8 cellular contexts compared by ENCODE assay signal in the genomic region with DNA sequence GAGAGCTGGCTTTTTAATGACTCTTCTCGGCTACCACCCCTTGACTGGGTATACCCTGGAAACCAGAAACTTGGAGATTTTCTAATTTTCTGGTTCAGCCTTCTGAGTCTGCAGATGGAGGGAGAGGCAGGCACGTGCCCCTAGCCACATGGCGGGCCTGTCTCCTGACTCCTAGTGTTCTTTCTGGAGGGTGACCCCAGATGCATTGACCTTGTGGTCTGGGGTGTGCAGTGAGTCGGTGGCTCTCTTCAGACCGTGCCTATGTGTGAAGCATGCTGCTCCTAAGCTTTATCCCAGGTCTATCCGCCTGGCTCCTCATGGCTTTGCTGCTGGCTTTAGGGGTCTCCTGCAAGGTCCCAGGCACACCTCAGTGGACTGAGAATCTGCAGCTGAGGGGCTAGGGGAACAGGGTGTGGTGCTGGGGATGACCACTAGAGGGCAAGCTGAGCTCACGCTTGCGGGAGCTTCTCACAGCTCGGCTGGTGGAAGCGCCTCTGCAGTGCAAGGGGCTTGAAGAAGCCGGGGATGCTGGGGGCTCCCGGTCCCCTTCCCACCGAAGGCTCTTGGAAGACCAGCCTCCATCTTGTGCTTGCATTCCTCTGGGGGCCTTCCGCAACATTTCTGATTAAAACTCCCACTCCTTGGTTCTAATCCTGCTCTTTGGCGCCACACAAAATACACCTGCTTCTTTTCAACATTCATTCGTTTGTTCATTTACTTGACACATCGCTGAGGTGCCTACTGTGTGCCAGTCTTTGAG. TPM values are rescaled to one million over a fixed set of nuclear protein-coding genes. Genes with fewer than 3 reads are reported as not detected.
DNase-seq lines count a peak whose midpoint lies in the region; TF ChIP-seq lines count a peak whose summit lies in the region.

No MANE protein-coding gene starts in this region.

- TF ChIP-seq CTCF in GM10248 (IDR thresholded peaks at IDR 0.05; ENCODE audit: control extremely low read depth, extremely low read depth, low read depth, missing control alignments) (peak; percentile 99), right atrium auricular region (IDR thresholded peaks at IDR 0.05) (peak; percentile 94 to 98), retinal pigment epithelial cell (conservative IDR thresholded peaks at IDR 0.05; ENCODE audit: low read depth, low read length) (peak; percentile 98)

- H3K27me3 ChIP-seq in H7 (ENCODE audit: control insufficient read depth, insufficient read depth, low read length) (peaks cover 4% of the 10 kb centered on the region; the same call in 1 of the 2 replicates), right atrium auricular region (no peaks in the 10 kb centered on the region)

- H3K9me3 ChIP-seq in right atrium auricular region, result no peaks in the 10 kb centered on the region

- DNase-seq in GM10248 (ENCODE audit: extremely low spot score), result peak; percentile 79
- peak; percentile 89 for DNase-seq in H7
- peak; percentile 55 for DNase-seq in M059J (ENCODE audit: low read depth)
- DNase-seq in SW 1271 (lab: John Stamatoyannopoulos, UW), result peak; percentile 11 to 22
- DNase-seq in amniotic epithelial cell (ENCODE audit: low read depth), result peak; percentile 29
- peak; percentile 65 for DNase-seq in right atrium auricular region (ENCODE audit: low spot score)
- peak; percentile 9 for DNase-seq in retinal pigment epithelial cell (ENCODE audit: low read depth)
- DNase-seq in GOT3 (lab: John Stamatoyannopoulos, UW), result no peak

- no peak overlapping the region for H3K4me3 ChIP-seq in H7 (ENCODE audit: insufficient read depth, low read depth, low read length)
- H3K4me3 ChIP-seq in right atrium auricular region, result no peak overlapping the region
- H3K4me3 ChIP-seq in retinal pigment epithelial cell (ENCODE audit: low read length), result no peak overlapping the region

- no peaks in the 10 kb centered on the region for H3K36me3 ChIP-seq in H7 (replicated peaks; ENCODE audit: control insufficient read depth, insufficient read depth, low read length)
- no peaks in the 10 kb centered on the region for H3K36me3 ChIP-seq in right atrium auricular region

- POLR2A ChIA-PET in GM10248 (lab: Yijun Ruan, JAX), result interaction anchor here (1.0 kb wide), 1 partner anchor 136 kb away, joined by 3 read pairs; a partner anchor contains a TSS

- H3K4me1 ChIP-seq in right atrium auricular region, result no peaks in the 10 kb centered on the region

- CTCF ChIA-PET in GM10248 (lab: Yijun Ruan, JAX), result interaction anchor here (0.8 to 5.2 kb wide), 24 partner anchors 9 to 511 kb away, joined by 3 to 30 read pairs (median 4); a partner anchor contains a TSS

- H3K27ac ChIP-seq in right atrium auricular region, result no peak overlapping the region

RNA-seq across cellular contexts. Expression of a gene that starts 51.8 kb away (rescaled TPM):
- 0.69 and 1.1 TPM in 2 replicates for total RNA-seq in H7 (2014; rRNA removed; shearing (Covaris generic))
- total RNA-seq in M059J (2014; rRNA removed; shearing (Covaris generic)), result not detected in 2 replicates
- not detected for total RNA-seq in right atrium auricular region

RNA-seq across cellular contexts. Expression of a gene that starts 54.7 kb away (rescaled TPM):
- total RNA-seq in H7 (2014; rRNA removed; shearing (Covaris generic)), result 0.55 and 0.81 TPM in 2 replicates
- not detected in 2 replicates for total RNA-seq in M059J (2014; rRNA removed; shearing (Covaris generic))
- total RNA-seq in right atrium auricular region, result not detected
